ENCODE assay signal across 1 cellular context in genomic region chr2:112803691-112804521, GRCh38.
A peak's percentile ranks its signal among the peaks of the same experiment; 100 is the strongest.
TF ChIP-seq lines count a peak whose summit lies in the region.

No MANE protein-coding gene starts in this region.

TF ChIP-seq in K562, 482 proteins besides CTCF, POLR2A, EP300 and RAD21 (continued from another document):
- TF ChIP-seq E2F5 (CRISPR knock-in tag; IDR thresholded peaks at IDR 0.05) = no peak
- no peak for TF ChIP-seq SRSF1 (IDR thresholded peaks at IDR 0.05; ENCODE audit: low read depth, low read length)
- TF ChIP-seq EWSR1 (IDR thresholded peaks at IDR 0.05; ENCODE audit: borderline replicate concordance, low read depth, partially characterized antibody) = no peak
- TF ChIP-seq FOXM1 (IDR thresholded peaks at IDR 0.05; ENCODE audit: low read depth) = no peak
- no peak for TF ChIP-seq FOXM1 (CRISPR knock-in tag; IDR thresholded peaks at IDR 0.05; ENCODE audit: low read depth)
- TF ChIP-seq ARID4B (CRISPR knock-in tag; IDR thresholded peaks at IDR 0.05) = no peak
- TF ChIP-seq ZC3H4 (CRISPR knock-in tag; IDR thresholded peaks at IDR 0.05; ENCODE audit: borderline replicate concordance) = no peak
- TF ChIP-seq ESRRB (CRISPR knock-in tag; IDR thresholded peaks at IDR 0.05; ENCODE audit: borderline replicate concordance) = no peak
- no peak for TF ChIP-seq NFIX (CRISPR knock-in tag; IDR thresholded peaks at IDR 0.05; ENCODE audit: low read depth)
- TF ChIP-seq, protein P1, sequence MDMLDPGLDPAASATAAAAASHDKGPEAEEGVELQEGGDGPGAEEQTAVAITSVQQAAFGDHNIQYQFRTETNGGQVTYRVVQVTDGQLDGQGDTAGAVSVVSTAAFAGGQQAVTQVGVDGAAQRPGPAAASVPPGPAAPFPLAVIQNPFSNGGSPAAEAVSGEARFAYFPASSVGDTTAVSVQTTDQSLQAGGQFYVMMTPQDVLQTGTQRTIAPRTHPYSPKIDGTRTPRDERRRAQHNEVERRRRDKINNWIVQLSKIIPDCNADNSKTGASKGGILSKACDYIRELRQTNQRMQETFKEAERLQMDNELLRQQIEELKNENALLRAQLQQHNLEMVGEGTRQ (CRISPR knock-in tag; IDR thresholded peaks at IDR 0.05) = no peak
- TF ChIP-seq ETV5 (CRISPR knock-in tag; IDR thresholded peaks at IDR 0.05; ENCODE audit: low read depth) = 0 out of 2 replicates have a peak, but pooled peaks have one; percentile 32
- TF ChIP-seq, protein P2, sequence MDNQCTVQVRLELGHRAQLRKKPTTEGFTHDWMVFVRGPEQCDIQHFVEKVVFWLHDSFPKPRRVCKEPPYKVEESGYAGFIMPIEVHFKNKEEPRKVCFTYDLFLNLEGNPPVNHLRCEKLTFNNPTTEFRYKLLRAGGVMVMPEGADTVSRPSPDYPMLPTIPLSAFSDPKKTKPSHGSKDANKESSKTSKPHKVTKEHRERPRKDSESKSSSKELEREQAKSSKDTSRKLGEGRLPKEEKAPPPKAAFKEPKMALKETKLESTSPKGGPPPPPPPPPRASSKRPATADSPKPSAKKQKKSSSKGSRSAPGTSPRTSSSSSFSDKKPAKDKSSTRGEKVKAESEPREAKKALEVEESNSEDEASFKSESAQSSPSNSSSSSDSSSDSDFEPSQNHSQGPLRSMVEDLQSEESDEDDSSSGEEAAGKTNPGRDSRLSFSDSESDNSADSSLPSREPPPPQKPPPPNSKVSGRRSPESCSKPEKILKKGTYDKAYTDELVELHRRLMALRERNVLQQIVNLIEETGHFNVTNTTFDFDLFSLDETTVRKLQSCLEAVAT (IDR thresholded peaks at IDR 0.05) = no peak
- TF ChIP-seq SMAD4 (CRISPR knock-in tag; conservative IDR thresholded peaks at IDR 0.05) = peak; percentile 72
- no peak for TF ChIP-seq IRF1 (CRISPR knock-in tag; IDR thresholded peaks at IDR 0.05; ENCODE audit: borderline replicate concordance)
- TF ChIP-seq, protein P3, sequence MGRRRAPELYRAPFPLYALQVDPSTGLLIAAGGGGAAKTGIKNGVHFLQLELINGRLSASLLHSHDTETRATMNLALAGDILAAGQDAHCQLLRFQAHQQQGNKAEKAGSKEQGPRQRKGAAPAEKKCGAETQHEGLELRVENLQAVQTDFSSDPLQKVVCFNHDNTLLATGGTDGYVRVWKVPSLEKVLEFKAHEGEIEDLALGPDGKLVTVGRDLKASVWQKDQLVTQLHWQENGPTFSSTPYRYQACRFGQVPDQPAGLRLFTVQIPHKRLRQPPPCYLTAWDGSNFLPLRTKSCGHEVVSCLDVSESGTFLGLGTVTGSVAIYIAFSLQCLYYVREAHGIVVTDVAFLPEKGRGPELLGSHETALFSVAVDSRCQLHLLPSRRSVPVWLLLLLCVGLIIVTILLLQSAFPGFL (CRISPR knock-in tag; IDR thresholded peaks at IDR 0.05) = no peak
TF ChIP-seq in K562: peak in this region for 8.
